25 cellular contexts compared by ENCODE assay signal in genomic region chr6:74103417-74103816, GRCh38.
DNase-seq lines count a peak whose midpoint lies in the region; ATAC-seq, FAIRE-seq and TF ChIP-seq lines count a peak whose summit lies in the region.
"Had no signal": no experiment of that assay in that cellular context is flagged by ENCODE, and none has a peak within 500 bp of the region (broad histone marks: within the 10 kb centered on the region; RNA-seq: fewer than 3 reads in every experiment).

No MANE protein-coding gene starts in this region.

- intact Hi-C loops in HepG2 (cut with micrococcal nuclease; ENCODE audit: unreplicated experiment) (no loop called here), right lobe of liver (cut with DNase I) (no loop called here), K562 (cut with micrococcal nuclease) (no loop called here)

- TF ChIP-seq CTCF in HepG2 (CRISPR knock-in tag; IDR thresholded peaks at IDR 0.05) = no peak
- TF ChIP-seq CTCF in right lobe of liver (IDR thresholded peaks at IDR 0.05) = no peak
- TF ChIP-seq CTCF in K562 (IDR thresholded peaks at IDR 0.05 in 2 of 3, conservative IDR thresholded peaks at IDR 0.05 in 1 of 3; ENCODE audit: insufficient read depth in 2 of 3, low read depth in 1 of 3, low read length in 3 of 3) = no peak

- TF ChIP-seq POLR2A in HepG2 (IDR thresholded peaks at IDR 0.05; ENCODE audit: insufficient read depth in 1 of 2, low read depth in 2 of 2, low read length in 2 of 2) = no peak
- no peak for TF ChIP-seq POLR2A in right lobe of liver (IDR thresholded peaks at IDR 0.05)
- TF ChIP-seq POLR2A in K562 (conservative IDR thresholded peaks at IDR 0.05) = no peak

- H3K9me1 ChIP-seq in K562 (ENCODE audit: control insufficient read depth, insufficient read depth, low read length) = no peaks in the 10 kb centered on the region

- no peaks in the 10 kb centered on the region for H3K4me1 Mint-ChIP-seq in activated T-cell treated with anti-CD3 and anti-CD28 coated beads, Interleukin-2, amount 50 U/mL, for 24 hours (ENCODE audit: low read depth)
- H3K4me1 Mint-ChIP-seq: CD14-positive monocyte; CD4-positive, alpha-beta memory T cell; CD4-positive, CD25-positive, alpha-beta regulatory T cell; CD8-positive, alpha-beta memory T cell had no signal

- TF ChIP-seq RAD21 in HepG2 (CRISPR knock-in tag; IDR thresholded peaks at IDR 0.05) (no peak), K562 (CRISPR knock-in tag; conservative IDR thresholded peaks at IDR 0.05 in 1 of 2, IDR thresholded peaks at IDR 0.05 in 1 of 2) (no peak)

- H3K36me3 Mint-ChIP-seq in activated T-cell treated with anti-CD3 and anti-CD28 coated beads, Interleukin-2, amount 50 U/mL, for 24 hours (ENCODE audit: low read depth) = no peaks in the 10 kb centered on the region
- H3K36me3 Mint-ChIP-seq: CD14-positive monocyte; CD4-positive, alpha-beta memory T cell; CD4-positive, CD25-positive, alpha-beta regulatory T cell; CD8-positive, alpha-beta memory T cell had no signal

- FAIRE-seq in HepG2 (lab: Jason Lieb, UNC) = no peak
- no peak for FAIRE-seq in K562 (lab: Jason Lieb, UNC)
- FAIRE-seq: GM12878, GM12892, GM18507 had no signal

- H3K27me3 ChIP-seq in HepG2 (ENCODE audit: control insufficient read depth in 1 of 2, insufficient read depth in 2 of 2, low read length in 2 of 2) (no peaks in the 10 kb centered on the region), right lobe of liver (no peaks in the 10 kb centered on the region), K562 (ENCODE audit: control insufficient read depth in 2 of 2, insufficient read depth in 2 of 2, low read length in 2 of 2) (no peaks in the 10 kb centered on the region)
- H3K27me3 ChIP-seq: BE2C, BLaER1 had no signal

- no peak overlapping the region for H3K4me2 ChIP-seq in HepG2 (ENCODE audit: low read depth, low read length)
- H3K4me2 ChIP-seq in K562 (ENCODE audit: insufficient read depth, low read length) = no peak overlapping the region
- H3K4me2 ChIP-seq: BLaER1 had no signal

- H3K9ac ChIP-seq in HepG2 (ENCODE audit: insufficient read depth, low read depth, low read length) (no peak overlapping the region), K562 (ENCODE audit: insufficient read depth in 1 of 2, low read depth in 2 of 2, low read length in 2 of 2) (no peak overlapping the region)
- H3K9ac ChIP-seq: BLaER1 had no signal

- H3K36me3 ChIP-seq in HepG2 (replicated peaks in 1 of 2; ENCODE audit: control insufficient read depth in 1 of 2, insufficient read depth in 2 of 2, low read length in 2 of 2) = no peaks in the 10 kb centered on the region
- H3K36me3 ChIP-seq in right lobe of liver = no peaks in the 10 kb centered on the region
- no peaks in the 10 kb centered on the region for H3K36me3 ChIP-seq in K562 (ENCODE audit: control insufficient read depth, insufficient read depth, low read length)
- H3K36me3 ChIP-seq: BE2C, BLaER1 had no signal

- no peaks in the 10 kb centered on the region for H3K27me3 Mint-ChIP-seq in activated T-cell treated with anti-CD3 and anti-CD28 coated beads, Interleukin-2, amount 50 U/mL, for 24 hours
- H3K27me3 Mint-ChIP-seq: CD4-positive, CD25-positive, alpha-beta regulatory T cell; CD8-positive, alpha-beta memory T cell had no signal

- H3K4me3 Mint-ChIP-seq in activated T-cell treated with anti-CD3 and anti-CD28 coated beads, Interleukin-2, amount 50 U/mL, for 24 hours = no peak overlapping the region
- H3K4me3 Mint-ChIP-seq: CD14-positive monocyte; CD4-positive, alpha-beta memory T cell; CD4-positive, CD25-positive, alpha-beta regulatory T cell; CD8-positive, alpha-beta memory T cell had no signal

- in situ Hi-C loops in HepG2 (cut with HindIII; ENCODE audit: extremely low pct_ligation_motif_present, low pct_unique_long_range_greater_than_20kb) (no loop called here), K562 (cut with MboI) (no loop called here)

- H3K4me3 ChIP-seq in HepG2 (replicated peaks in 1 of 3; ENCODE audit: insufficient read depth in 1 of 3, low read depth in 2 of 3, low read length in 3 of 3) (no peak overlapping the region), right lobe of liver (no peak overlapping the region), K562 (no peak overlapping the region)
- H3K4me3 ChIP-seq: BLaER1, GM12878 had no signal

- H4K20me1 ChIP-seq in HepG2 (ENCODE audit: insufficient read depth, low read length) (no peaks in the 10 kb centered on the region), K562 (replicated peaks; ENCODE audit: control insufficient read depth, insufficient read depth, low read length) (no peaks in the 10 kb centered on the region)
- H4K20me1 ChIP-seq: BLaER1 had no signal

- no peaks in the 10 kb centered on the region for H3K4me1 ChIP-seq in HepG2 (ENCODE audit: insufficient read depth, low read length)
- H3K4me1 ChIP-seq in right lobe of liver = no peaks in the 10 kb centered on the region
- H3K4me1 ChIP-seq in K562 (replicated peaks in 1 of 2; ENCODE audit: control insufficient read depth in 2 of 2, insufficient read depth in 2 of 2, low read length in 2 of 2) = no peaks in the 10 kb centered on the region
- H3K4me1 ChIP-seq: BE2C, BLaER1 had no signal

- POLR2A ChIA-PET in HepG2 (lab: Yijun Ruan, JAX) = no interaction called here
- POLR2A ChIA-PET in K562 (lab: Yijun Ruan, JAX) = no interaction called here

- CTCF ChIA-PET in HepG2 (lab: Yijun Ruan, JAX; ENCODE audit: low intra/inter-chr PET ratio, low total read pairs) = no interaction called here
- CTCF ChIA-PET in K562 (lab: Yijun Ruan, JAX; ENCODE audit: low intra/inter-chr PET ratio) = no interaction called here

- DNase-seq in HepG2 (ENCODE audit: low spot score) (no peak), right lobe of liver (no peak), K562 (ENCODE audit: extremely low read depth in 1 of 4, low spot score in 3 of 4) (no peak)
- no peak for DNase-seq in activated T-cell treated with anti-CD3 and anti-CD28 coated beads, Interleukin-2, amount 50 U/mL, for 24 hours
- DNase-seq in stimulated activated CD4-positive, alpha-beta T cell treated with anti-CD3 and anti-CD28 coated beads, Interleukin-1b, Interleukin-23, amount 100 ng/mL, for 48 hours = no peak
- DNase-seq: ACHN; BE2C; C1 segment of cervical spinal cord; CD4-positive, alpha-beta memory T cell; CD4-positive, CD25-positive, alpha-beta regulatory T cell; CD8-positive, alpha-beta memory T cell; COR-L47; DMS 273 treated with DMSO at 0.1 percent for 48 hours; DMS153; DMS53; DMS79; DND-41; EL; GDM1 had no signal

- no peak overlapping the region for H3K27ac ChIP-seq in HepG2 (ENCODE audit: extremely low read length, insufficient read depth, low read length)
- H3K27ac ChIP-seq in right lobe of liver = no peak overlapping the region
- no peak overlapping the region for H3K27ac ChIP-seq in K562 (ENCODE audit: extremely low read depth, low read depth, low read length)
- H3K27ac ChIP-seq: 22Rv1, BLaER1 had no signal

- H3K9me3 ChIP-seq in HepG2 (ENCODE audit: low read length) = no peaks in the 10 kb centered on the region
- H3K9me3 ChIP-seq in right lobe of liver = no peaks in the 10 kb centered on the region
- no peaks in the 10 kb centered on the region; the same call in 1 of the 2 replicates for H3K9me3 ChIP-seq in K562 (replicated peaks; ENCODE audit: control insufficient read depth, insufficient read depth, low read depth, low read length)
- H3K9me3 ChIP-seq: BE2C, BLaER1 had no signal

- TF ChIP-seq EP300 in HepG2 (IDR thresholded peaks at IDR 0.05; ENCODE audit: low read depth in 2 of 2, low read length in 2 of 2) (no peak), HepG2 (CRISPR knock-in tag; IDR thresholded peaks at IDR 0.05; ENCODE audit: borderline replicate concordance) (no peak), K562 (IDR thresholded peaks at IDR 0.05; ENCODE audit: low read length) (no peak)

- H3K79me2 ChIP-seq in HepG2 (ENCODE audit: insufficient read depth, low read length) (no peaks in the 10 kb centered on the region), K562 (ENCODE audit: control insufficient read depth, insufficient read depth, low read length) (no peaks in the 10 kb centered on the region)

- H3K9me3 Mint-ChIP-seq in activated T-cell treated with anti-CD3 and anti-CD28 coated beads, Interleukin-2, amount 50 U/mL, for 24 hours = no peaks in the 10 kb centered on the region
- H3K9me3 Mint-ChIP-seq: CD14-positive monocyte had no signal

- H2AFZ ChIP-seq in HepG2 (ENCODE audit: low read length) = no peak overlapping the region
- no peak overlapping the region for H2AFZ ChIP-seq in K562 (ENCODE audit: low read depth, low read length)

- ATAC-seq in HepG2 = no peak
- no peak for ATAC-seq in right lobe of liver
- no peak for ATAC-seq in K562
- ATAC-seq: GM12878 had no signal

- no TSS peak for BruUV-seq in HepG2 (replicated peaks; lab: Mats Ljungman, UMichigan)
- BruUV-seq in K562 (replicated peaks; lab: Mats Ljungman, UMichigan) = no TSS peak

- no peak overlapping the region for H3K27ac Mint-ChIP-seq in activated T-cell treated with anti-CD3 and anti-CD28 coated beads, Interleukin-2, amount 50 U/mL, for 24 hours
- H3K27ac Mint-ChIP-seq: CD4-positive, alpha-beta memory T cell; CD4-positive, CD25-positive, alpha-beta regulatory T cell; CD8-positive, alpha-beta memory T cell had no signal

TF ChIP-seq in HepG2, 621 proteins besides CTCF, POLR2A, EP300 and RAD21:
- TF ChIP-seq ZBTB1 (CRISPR knock-in tag; IDR thresholded peaks at IDR 0.05; ENCODE audit: borderline replicate concordance) (no peak), MAFK (conservative IDR thresholded peaks at IDR 0.05 in 1 of 2, IDR thresholded peaks at IDR 0.05 in 1 of 2; ENCODE audit: low read length in 2 of 2) (peak; percentile 5 to 72; a peak in 2 of 4 replicates), XRCC5 (optimal IDR thresholded peaks at IDR 0.05; ENCODE audit: low read length) (no peak), MAFF (IDR thresholded peaks at IDR 0.05; ENCODE audit: low read depth, low read length) (peak; percentile 34; the same call in 1 of the 2 replicates)

TF ChIP-seq in K562, 482 proteins besides CTCF, POLR2A, EP300 and RAD21:
- peak; percentile 10; the same call in 1 of the 2 replicates for TF ChIP-seq C11orf30 (IDR thresholded peaks at IDR 0.05; ENCODE audit: low read depth)
- peak; percentile 54; the same call in 1 of the 2 replicates for TF ChIP-seq ZNF316 (IDR thresholded peaks at IDR 0.05)
- no peak for TF ChIP-seq WHSC1 (IDR thresholded peaks at IDR 0.05; ENCODE audit: low read length)

Comparison
In these comparisons a context has a peak if more than half of its experiments do, and no peak if none do; other contexts are left out.
1. Of the 241 proteins assayed by ChIP-seq in both HepG2 and K562: peak only in HepG2: MAFF and MAFK; only in K562: none; in both: none; in neither: 239.